ENCODE assay signal across 21 cellular contexts in genomic region chr1:155957411-155957915, GRCh38.
A peak's percentile ranks its signal among the peaks of the same experiment; 100 is the strongest.
DNase-seq lines count a peak whose midpoint lies in the region; ATAC-seq lines count a peak whose summit lies in the region.
"Had no signal": no experiment of that assay in that cellular context is flagged by ENCODE, and none has a peak within 500 bp of the region (broad histone marks: within the 10 kb centered on the region; RNA-seq: fewer than 3 reads in every experiment).

No MANE protein-coding gene starts in this region.

- H3K9me3 Mint-ChIP-seq in stimulated activated naive CD8-positive, alpha-beta T cell treated with anti-CD3 and anti-CD28 coated beads, Interleukin-15, amount 100 ng/mL, for 72 hours, result no peaks in the 10 kb centered on the region
- H3K9me3 Mint-ChIP-seq: GM23338; stimulated activated naive CD8-positive, alpha-beta T cell treated with anti-CD3 and anti-CD28 coated beads, Interleukin-15, Interleukin-2, amounts not matched to agents 100 ng/mL and 50 ng/mL, for 24 hours had no signal

- peak overlapping the region; percentile 72 to 89 for H3K27ac Mint-ChIP-seq in stimulated activated naive CD8-positive, alpha-beta T cell treated with anti-CD3 and anti-CD28 coated beads, Interleukin-15, amount 100 ng/mL, for 72 hours
- H3K27ac Mint-ChIP-seq: GM23338 had no signal

- no peak overlapping the region for H3K4me3 Mint-ChIP-seq in stimulated activated naive CD8-positive, alpha-beta T cell treated with anti-CD3 and anti-CD28 coated beads, Interleukin-15, amount 100 ng/mL, for 72 hours
- H3K4me3 Mint-ChIP-seq: GM23338; stimulated activated naive CD8-positive, alpha-beta T cell treated with anti-CD3 and anti-CD28 coated beads, Interleukin-15, Interleukin-2, amounts not matched to agents 100 ng/mL and 50 ng/mL, for 24 hours had no signal

- DNase-seq in stimulated activated naive CD8-positive, alpha-beta T cell treated with anti-CD3 and anti-CD28 coated beads, Interleukin-15, amount 100 ng/mL, for 72 hours, result no peak
- DNase-seq in stimulated activated naive CD8-positive, alpha-beta T cell treated with anti-CD3 and anti-CD28 coated beads, Interleukin-15, Interleukin-2, amounts not matched to agents 100 U/mL and 50 U/mL, for 24 hours, result no peak
- DNase-seq: activated CD4-positive, CD25-positive, alpha-beta regulatory T cell; activated effector memory CD4-positive, alpha-beta T cell treated with Interleukin-2 at 50 U/mL for 16 hours; aorta; cerebellar nuclear complex; hypothalamus; IMR-90; MG63; mucosa of descending colon; NCI-H1436; NCI-H510A treated with DMSO at 0.1 percent for 48 hours; psoas muscle; stimulated activated CD4-positive, alpha-beta T cell treated with anti-CD3 and anti-CD28 coated beads, Interleukin-1b, Interleukin-23, amount 100 ng/mL, for 48 hours; T-helper 9 cell; transverse colon had no signal

- peaks cover 27% of the 10 kb centered on the region for H3K4me1 Mint-ChIP-seq in stimulated activated naive CD8-positive, alpha-beta T cell treated with anti-CD3 and anti-CD28 coated beads, Interleukin-15, amount 100 ng/mL, for 72 hours
- H3K4me1 Mint-ChIP-seq: GM23338 had no signal

- H3K27me3 Mint-ChIP-seq in stimulated activated naive CD8-positive, alpha-beta T cell treated with anti-CD3 and anti-CD28 coated beads, Interleukin-15, amount 100 ng/mL, for 72 hours, result no peaks in the 10 kb centered on the region
- H3K27me3 Mint-ChIP-seq: stimulated activated naive CD8-positive, alpha-beta T cell treated with anti-CD3 and anti-CD28 coated beads, Interleukin-15, Interleukin-2, amounts not matched to agents 100 ng/mL and 50 ng/mL, for 24 hours had no signal

- H3K27ac ChIP-seq in angular gyrus (ENCODE audit: low read depth, low read length), result peak overlapping the region; percentile 31
- H3K27ac ChIP-seq: psoas muscle, transverse colon had no signal

- ATAC-seq in stimulated activated naive CD8-positive, alpha-beta T cell treated with anti-CD3 and anti-CD28 coated beads, Interleukin-15, amount 100 ng/mL, for 72 hours, result no peak
- no peak for ATAC-seq in stimulated activated naive CD8-positive, alpha-beta T cell treated with anti-CD3 and anti-CD28 coated beads, Interleukin-15, Interleukin-2, amounts not matched to agents 100 U/mL and 50 U/mL, for 24 hours
- ATAC-seq in GM21367 (IDR thresholded peaks at IDR 0.05; ENCODE audit: unreplicated experiment), result no peak
- no peak for ATAC-seq in HG03439 (IDR thresholded peaks at IDR 0.05; ENCODE audit: unreplicated experiment)
- ATAC-seq: GM23338, mucosa of descending colon, psoas muscle had no signal
